Comparison of ENCODE assay signal across 1 cellular context in the genomic region with DNA sequence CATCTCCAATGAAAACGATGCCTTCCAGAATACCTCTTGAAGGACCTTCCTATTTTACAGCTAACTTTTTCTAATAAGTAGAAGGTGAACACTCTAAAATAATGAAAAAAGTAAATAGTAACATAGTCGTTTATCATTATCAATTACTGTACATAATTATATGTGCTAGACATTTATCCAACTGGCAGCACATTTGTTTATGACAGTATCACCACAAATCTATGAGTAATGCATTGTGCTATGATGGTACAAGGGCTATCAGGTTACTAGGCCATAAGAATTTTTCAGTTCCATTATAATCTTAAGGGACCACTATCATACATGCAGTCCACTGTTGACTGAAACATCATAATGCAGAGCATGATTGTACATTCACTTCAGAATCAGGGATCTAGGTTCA.
TF ChIP-seq lines count a peak whose summit lies in the region.

No MANE protein-coding gene starts in this region.

TF ChIP-seq in A549, 52 proteins besides CTCF, POLR2A, EP300 and RAD21 (continued from another document):
- TF ChIP-seq REST (IDR thresholded peaks at IDR 0.05) (no peak), NR3C1 (IDR thresholded peaks at IDR 0.05) (no peak), FOSL2 (IDR thresholded peaks at IDR 0.05) (no peak), FOSL2 (CRISPR knock-in tag; IDR thresholded peaks at IDR 0.05) (no peak), CBX8 (IDR thresholded peaks at IDR 0.05) (no peak), FOXS1 (CRISPR knock-in tag; IDR thresholded peaks at IDR 0.05) (no peak), NFE2L2 (conservative IDR thresholded peaks at IDR 0.05; ENCODE audit: low read length) (no peak), HOXB5 (CRISPR knock-in tag; IDR thresholded peaks at IDR 0.05) (no peak), ZSCAN20 (CRISPR knock-in tag; IDR thresholded peaks at IDR 0.05) (no peak), EHF (CRISPR knock-in tag; IDR thresholded peaks at IDR 0.05) (no peak), GATA3 (IDR thresholded peaks at IDR 0.05; ENCODE audit: borderline replicate concordance) (no peak), HOXA7 (CRISPR knock-in tag; IDR thresholded peaks at IDR 0.05) (no peak), CHD4 (IDR thresholded peaks at IDR 0.05; ENCODE audit: borderline replicate concordance) (no peak), RARB (CRISPR knock-in tag; IDR thresholded peaks at IDR 0.05) (no peak), TP53 (CRISPR knock-in tag; IDR thresholded peaks at IDR 0.05) (no peak), HES2 (IDR thresholded peaks at IDR 0.05) (no peak)
- TF ChIP-seq, protein P1, sequence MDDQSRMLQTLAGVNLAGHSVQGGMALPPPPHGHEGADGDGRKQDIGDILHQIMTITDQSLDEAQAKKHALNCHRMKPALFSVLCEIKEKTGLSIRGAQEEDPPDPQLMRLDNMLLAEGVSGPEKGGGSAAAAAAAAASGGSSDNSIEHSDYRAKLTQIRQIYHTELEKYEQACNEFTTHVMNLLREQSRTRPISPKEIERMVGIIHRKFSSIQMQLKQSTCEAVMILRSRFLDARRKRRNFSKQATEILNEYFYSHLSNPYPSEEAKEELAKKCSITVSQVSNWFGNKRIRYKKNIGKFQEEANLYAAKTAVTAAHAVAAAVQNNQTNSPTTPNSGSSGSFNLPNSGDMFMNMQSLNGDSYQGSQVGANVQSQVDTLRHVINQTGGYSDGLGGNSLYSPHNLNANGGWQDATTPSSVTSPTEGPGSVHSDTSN (IDR thresholded peaks at IDR 0.05): no peak
- TF ChIP-seq, protein P2, sequence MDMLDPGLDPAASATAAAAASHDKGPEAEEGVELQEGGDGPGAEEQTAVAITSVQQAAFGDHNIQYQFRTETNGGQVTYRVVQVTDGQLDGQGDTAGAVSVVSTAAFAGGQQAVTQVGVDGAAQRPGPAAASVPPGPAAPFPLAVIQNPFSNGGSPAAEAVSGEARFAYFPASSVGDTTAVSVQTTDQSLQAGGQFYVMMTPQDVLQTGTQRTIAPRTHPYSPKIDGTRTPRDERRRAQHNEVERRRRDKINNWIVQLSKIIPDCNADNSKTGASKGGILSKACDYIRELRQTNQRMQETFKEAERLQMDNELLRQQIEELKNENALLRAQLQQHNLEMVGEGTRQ (IDR thresholded peaks at IDR 0.05): no peak
TF ChIP-seq in A549: peak in this region for 0.
